ENCODE assay signal across 32 cellular contexts in genomic region chr12:60196366-60196765, GRCh38.
"Had no signal": no experiment of that assay in that cellular context is flagged by ENCODE, and none has a peak within 500 bp of the region (broad histone marks: within the 10 kb centered on the region; RNA-seq: fewer than 3 reads in every experiment).

No MANE protein-coding gene starts in this region.

- H3K27ac Mint-ChIP-seq: activated B cell treated with CpG ODN at 0.5 μM for 24 hours; activated CD4-positive, alpha-beta memory T cell treated with anti-CD3 and anti-CD28 coated beads for 36 hours; activated CD4-positive, alpha-beta T cell treated with anti-CD3 and anti-CD28 coated beads, Interleukin-2, amount 10 ng/mL, durations not matched to agents 24 days and 14 days; activated CD8-positive, alpha-beta T cell treated with anti-CD3 and anti-CD28 coated beads for 36 hours; activated naive CD4-positive, alpha-beta T cell treated with anti-CD3 and anti-CD28 coated beads for 36 hours; activated naive CD4-positive, alpha-beta T cell treated with anti-CD3 and anti-CD28 coated beads, Interleukin-2, amount 50 U/mL, for 72 hours; activated naive CD8-positive, alpha-beta T cell treated with anti-CD3 and anti-CD28 coated beads for 36 hours; activated T-cell treated with anti-CD3 and anti-CD28 coated beads, Interleukin-2, amount 50 U/mL, for 24 hours; activated T-helper 2 cell treated with anti-CD3 and anti-CD28 coated beads, Interferon-gamma antibody, Interleukin-2, Interleukin-4, amounts not matched to agents 10 μg/mL and 5 μg/mL and 100 μg/mL, durations not matched to agents 14 hours and 24 hours and 36 hours; T-helper 1 cell treated with Interleukin-12 subunit alpha and Interleukin-12 subunit beta and Interleukin-4 antibody, amounts not matched to agents 30 μg/mL and 1 μg/mL, for 36 hours; T-helper 2 cell treated with Interferon-gamma antibody and Interleukin-4, amounts not matched to agents 5 μg/mL and 100 μg/mL, for 36 hours had no signal

- H3K4me1 ChIP-seq: adrenal gland, body of pancreas, breast epithelium had no signal

- H3K9me3 ChIP-seq: adrenal gland, body of pancreas, breast epithelium had no signal

- H3K4me3 Mint-ChIP-seq: activated B cell treated with CpG ODN at 0.5 μM for 24 hours; activated CD4-positive, alpha-beta memory T cell treated with anti-CD3 and anti-CD28 coated beads for 36 hours; activated CD4-positive, alpha-beta T cell treated with anti-CD3 and anti-CD28 coated beads, Interleukin-2, amount 10 ng/mL, durations not matched to agents 24 days and 14 days; activated CD8-positive, alpha-beta T cell treated with anti-CD3 and anti-CD28 coated beads for 36 hours; activated naive CD4-positive, alpha-beta T cell treated with anti-CD3 and anti-CD28 coated beads for 36 hours; activated naive CD8-positive, alpha-beta T cell treated with anti-CD3 and anti-CD28 coated beads for 36 hours; activated T-cell treated with anti-CD3 and anti-CD28 coated beads, Interleukin-2, amount 50 U/mL, for 24 hours; T-helper 1 cell treated with Interleukin-12 subunit alpha and Interleukin-12 subunit beta and Interleukin-4 antibody, amounts not matched to agents 30 μg/mL and 1 μg/mL, for 36 hours; T-helper 2 cell treated with Interferon-gamma antibody and Interleukin-4, amounts not matched to agents 5 μg/mL and 100 μg/mL, for 36 hours had no signal

- H3K27me3 ChIP-seq: adrenal gland, body of pancreas, brain microvascular endothelial cell, breast epithelium had no signal

- H3K9me3 Mint-ChIP-seq: activated CD4-positive, alpha-beta memory T cell treated with anti-CD3 and anti-CD28 coated beads for 36 hours; activated CD4-positive, alpha-beta T cell treated with anti-CD3 and anti-CD28 coated beads, Interleukin-2, amount 10 ng/mL, durations not matched to agents 24 days and 14 days; activated CD8-positive, alpha-beta T cell treated with anti-CD3 and anti-CD28 coated beads for 36 hours; activated naive CD4-positive, alpha-beta T cell treated with anti-CD3 and anti-CD28 coated beads for 36 hours; activated naive CD4-positive, alpha-beta T cell treated with anti-CD3 and anti-CD28 coated beads, Interleukin-2, amount 50 U/mL, for 72 hours; activated naive CD8-positive, alpha-beta T cell treated with anti-CD3 and anti-CD28 coated beads for 36 hours; activated T-cell treated with anti-CD3 and anti-CD28 coated beads, Interleukin-2, amount 50 U/mL, for 24 hours; activated T-helper 2 cell treated with anti-CD3 and anti-CD28 coated beads, Interferon-gamma antibody, Interleukin-2, Interleukin-4, amounts not matched to agents 10 μg/mL and 5 μg/mL and 100 μg/mL, durations not matched to agents 14 hours and 24 hours and 36 hours; T-helper 1 cell treated with Interleukin-12 subunit alpha and Interleukin-12 subunit beta and Interleukin-4 antibody, amounts not matched to agents 30 μg/mL and 1 μg/mL, for 36 hours; T-helper 2 cell treated with Interferon-gamma antibody and Interleukin-4, amounts not matched to agents 5 μg/mL and 100 μg/mL, for 36 hours had no signal

- H3K36me3 Mint-ChIP-seq: activated CD4-positive, alpha-beta memory T cell treated with anti-CD3 and anti-CD28 coated beads for 36 hours; activated naive CD4-positive, alpha-beta T cell treated with anti-CD3 and anti-CD28 coated beads, Interleukin-2, amount 50 U/mL, for 72 hours; activated naive CD8-positive, alpha-beta T cell treated with anti-CD3 and anti-CD28 coated beads for 36 hours had no signal

- ATAC-seq: activated CD8-positive, alpha-beta T cell treated with anti-CD3 and anti-CD28 coated beads for 36 hours; activated naive CD4-positive, alpha-beta T cell treated with anti-CD3 and anti-CD28 coated beads, Interleukin-2, amount 50 U/mL, for 72 hours; body of pancreas had no signal

- H3K27ac ChIP-seq: adrenal gland, body of pancreas, brain microvascular endothelial cell, breast epithelium, VCaP had no signal

- H3K36me3 ChIP-seq: adrenal gland, brain microvascular endothelial cell, breast epithelium had no signal

- H3K27me3 Mint-ChIP-seq: activated B cell treated with CpG ODN at 0.5 μM for 24 hours; activated CD4-positive, alpha-beta memory T cell treated with anti-CD3 and anti-CD28 coated beads for 36 hours; activated CD4-positive, alpha-beta T cell treated with anti-CD3 and anti-CD28 coated beads, Interleukin-2, amount 10 ng/mL, durations not matched to agents 24 days and 14 days; activated CD8-positive, alpha-beta T cell treated with anti-CD3 and anti-CD28 coated beads for 36 hours; activated naive CD8-positive, alpha-beta T cell treated with anti-CD3 and anti-CD28 coated beads for 36 hours; activated T-cell treated with anti-CD3 and anti-CD28 coated beads, Interleukin-2, amount 50 U/mL, for 24 hours had no signal

- DNase-seq: activated B cell treated with CpG ODN at 0.5 μM for 24 hours; activated CD4-positive, alpha-beta memory T cell treated with anti-CD3 and anti-CD28 coated beads for 36 hours; activated CD4-positive, alpha-beta T cell treated with anti-CD3 and anti-CD28 coated beads for 4 hours; activated CD4-positive, alpha-beta T cell treated with anti-CD3 and anti-CD28 coated beads, Interleukin-2, amount 10 ng/mL, durations not matched to agents 24 days and 14 days; activated CD4-positive, alpha-beta T cell treated with anti-CD3 and anti-CD28 coated beads, Interleukin-2, amount 50 U/mL, for 1 hour; activated CD4-positive, alpha-beta T cell treated with anti-CD3 and anti-CD28 coated beads, Interleukin-2, amount 50 U/mL, for 4 hours; activated CD4-positive, CD25-positive, alpha-beta regulatory T cell treated with anti-CD3 and anti-CD28 coated beads, Interleukin-2, amount 50 U/mL, for 72 hours; activated CD8-positive, alpha-beta memory T cell treated with anti-CD3 and anti-CD28 coated beads, Interleukin-2, amount 50 U/mL, for 48 hours; activated CD8-positive, alpha-beta T cell treated with anti-CD3 and anti-CD28 coated beads for 36 hours; activated effector memory CD4-positive, alpha-beta T cell treated with Interleukin-2 at 50 U/mL for 16 hours; activated gamma-delta T cell treated with Interleukin-2 at 50 U/mL for 16 hours; activated naive CD4-positive, alpha-beta T cell; activated naive CD4-positive, alpha-beta T cell treated with anti-CD3 and anti-CD28 coated beads for 36 hours; activated naive CD4-positive, alpha-beta T cell treated with anti-CD3 and anti-CD28 coated beads, Interleukin-2, amount 50 U/mL, for 16 hours; activated naive CD8-positive, alpha-beta T cell treated with anti-CD3 and anti-CD28 coated beads for 36 hours; activated T-cell treated with anti-CD3 and anti-CD28 coated beads, Interleukin-2, amount 50 U/mL, for 24 hours; activated T-cell treated with anti-CD3 and anti-CD28 coated beads, Interleukin-2, amount 50 U/mL, for 48 hours; adrenal gland; amniotic stem cell; aorta; body of pancreas; brain microvascular endothelial cell; central memory CD4-positive, alpha-beta T cell; T-helper 1 cell; T-helper 2 cell; T-helper 9 cell had no signal

- H3K4me3 ChIP-seq: adrenal gland, body of pancreas, breast epithelium had no signal

- H3K4me1 Mint-ChIP-seq: activated B cell treated with CpG ODN at 0.5 μM for 24 hours; activated CD4-positive, alpha-beta T cell treated with anti-CD3 and anti-CD28 coated beads, Interleukin-2, amount 10 ng/mL, durations not matched to agents 24 days and 14 days; activated naive CD8-positive, alpha-beta T cell treated with anti-CD3 and anti-CD28 coated beads for 36 hours had no signal
